9 cellular contexts compared by ENCODE assay signal in the genomic region with DNA sequence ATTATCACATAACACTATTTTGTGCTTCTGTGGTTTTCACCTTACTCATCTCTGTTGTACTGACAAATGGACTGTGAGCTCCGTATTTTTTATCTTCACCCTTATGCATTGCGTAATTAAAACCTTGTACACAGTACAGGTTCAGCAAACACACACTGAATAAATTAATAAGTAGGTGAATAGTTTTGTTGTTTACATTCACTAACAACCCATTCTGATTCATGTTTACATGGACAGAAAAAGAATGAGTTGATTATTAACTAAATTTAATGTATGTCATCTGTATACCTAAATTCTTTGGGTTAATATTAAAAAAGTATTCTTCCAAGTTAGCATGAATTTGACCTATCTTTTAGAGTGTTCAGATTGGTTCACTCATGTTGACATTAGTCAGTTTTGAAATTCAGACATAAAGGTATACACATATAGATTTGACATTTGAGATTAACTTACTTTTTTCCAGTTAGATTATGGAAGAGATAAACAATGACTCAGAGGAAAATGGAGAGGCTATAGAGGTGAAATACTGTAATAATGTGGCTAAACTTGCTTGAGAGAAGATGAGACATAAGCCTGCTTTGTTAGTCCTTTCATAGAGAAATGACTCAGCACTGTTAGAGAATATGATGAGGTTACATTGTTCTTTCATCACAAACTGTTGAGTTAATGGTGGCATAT.
DNase-seq lines count a peak whose midpoint lies in the region; ATAC-seq and TF ChIP-seq lines count a peak whose summit lies in the region.
"Had no signal": no experiment of that assay in that cellular context is flagged by ENCODE, and none has a peak within 500 bp of the region (broad histone marks: within the 10 kb centered on the region; RNA-seq: fewer than 3 reads in every experiment).

No MANE protein-coding gene starts in this region.

- H3K4me3 ChIP-seq in RWPE2 (ENCODE audit: severe bottlenecking) (no peak overlapping the region), mucosa of descending colon (no peak overlapping the region), testis (no peak overlapping the region)

- ATAC-seq in GM18519 (IDR thresholded peaks at IDR 0.05; ENCODE audit: low FRiP score, unreplicated experiment) (peak; percentile 78), HG02981 (IDR thresholded peaks at IDR 0.05; ENCODE audit: unreplicated experiment) (peak; percentile 61), RWPE2 (ENCODE audit: low read depth) (peak; percentile 95), mucosa of descending colon (peak; percentile 49)

- no peaks in the 10 kb centered on the region for H3K9me3 ChIP-seq in RWPE2 (ENCODE audit: severe bottlenecking)
- H3K9me3 ChIP-seq in mucosa of descending colon = no peaks in the 10 kb centered on the region
- H3K9me3 ChIP-seq in testis = no peaks in the 10 kb centered on the region

- DNase-seq in RWPE2 (ENCODE audit: low spot score) = no peak
- no peak for DNase-seq in mucosa of descending colon
- no peak for DNase-seq in D341Med (ENCODE audit: low spot score)
- DNase-seq in effector CD4-positive, alpha-beta T cell = no peak
- no peak for DNase-seq in testis
- DNase-seq in NCI-H1105 (lab: John Stamatoyannopoulos, UW) = no peak
- DNase-seq: activated CD4-positive, alpha-beta T cell treated with anti-CD3 and anti-CD28 coated beads, Interleukin-2, amount 50 U/mL, for 4 hours had no signal

- peak overlapping the region; percentile 75 for H3K27ac ChIP-seq in RWPE2 (ENCODE audit: poor library complexity, severe bottlenecking)
- H3K27ac ChIP-seq in testis = no peak overlapping the region

- intact Hi-C loops in mucosa of descending colon (cut with DNase I, micrococcal nuclease) = no loop called here
- intact Hi-C loops in testis (cut with DNase I; ENCODE audit: low total_unique reads) = no loop called here

- TF ChIP-seq POLR2A in testis (IDR thresholded peaks at IDR 0.05) = no peak

- H3K27me3 ChIP-seq in RWPE2 (ENCODE audit: insufficient read depth, poor library complexity, severe bottlenecking) = no peaks in the 10 kb centered on the region
- H3K27me3 ChIP-seq in testis = no peaks in the 10 kb centered on the region

- peaks cover 24% of the 10 kb centered on the region for H3K4me1 ChIP-seq in RWPE2 (ENCODE audit: insufficient read depth, poor library complexity, severe bottlenecking)
- H3K4me1 ChIP-seq in mucosa of descending colon (ENCODE audit: low read depth) = no peaks in the 10 kb centered on the region
- no peaks in the 10 kb centered on the region for H3K4me1 ChIP-seq in testis

- no peaks in the 10 kb centered on the region for H3K36me3 ChIP-seq in RWPE2 (ENCODE audit: low read depth)
- H3K36me3 ChIP-seq in mucosa of descending colon (ENCODE audit: low read depth) = no peaks in the 10 kb centered on the region
- no peaks in the 10 kb centered on the region for H3K36me3 ChIP-seq in testis (ENCODE audit: low read depth, missing control alignments)

- WGBS in testis, 2 donors = 87 to 91% methylated on average over 2 of the region's 2 CpGs

- TF ChIP-seq CTCF in RWPE2 (IDR thresholded peaks at IDR 0.05; ENCODE audit: poor library complexity, severe bottlenecking) (no peak), mucosa of descending colon (IDR thresholded peaks at IDR 0.05) (no peak), testis (IDR thresholded peaks at IDR 0.05) (no peak)
